In the genomic region with DNA sequence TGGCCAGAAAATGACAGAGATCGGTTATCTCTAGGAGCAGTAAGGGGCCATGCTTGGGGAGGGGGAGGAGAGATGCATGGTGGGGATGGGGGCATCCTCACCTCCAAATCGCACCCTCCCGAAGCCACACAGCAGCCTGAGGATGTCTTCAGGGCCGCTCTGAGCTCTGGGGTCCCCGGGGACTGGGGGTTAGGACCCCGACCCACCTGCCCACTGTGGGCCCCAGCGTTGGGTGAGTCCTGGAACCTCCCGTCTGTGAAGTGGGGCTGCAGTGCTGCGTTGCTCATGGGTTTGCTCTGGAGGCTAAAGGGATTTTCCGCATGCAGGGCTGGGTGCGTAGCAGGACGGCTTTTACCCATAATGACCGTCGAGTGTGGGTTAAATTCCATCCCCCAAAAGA, we compare ENCODE assay signal across 17 cellular contexts.
DNase-seq lines count a peak whose midpoint lies in the region; ATAC-seq and TF ChIP-seq lines count a peak whose summit lies in the region.
"Had no signal": no experiment of that assay in that cellular context is flagged by ENCODE, and none has a peak within 500 bp of the region (broad histone marks: within the 10 kb centered on the region; RNA-seq: fewer than 3 reads in every experiment).

No MANE protein-coding gene starts in this region.

- H3K4me3 Mint-ChIP-seq in neural crest cell = no peak overlapping the region
- no peak overlapping the region for H3K4me3 Mint-ChIP-seq in activated CD4-positive, alpha-beta T cell treated with anti-CD3 and anti-CD28 coated beads for 36 hours
- H3K4me3 Mint-ChIP-seq: CD4-positive, alpha-beta T cell; GM23338; H9 had no signal

- DNase-seq in cardiac septum (ENCODE audit: low spot score) (peak; percentile 31), Right ventricle myocardium inferior (ENCODE audit: missing footprints) (no peak), coronary artery (ENCODE audit: low spot score) (peak; percentile 26), neural crest cell (ENCODE audit: low read depth, low spot score) (no peak), C1 segment of cervical spinal cord (lab: John Stamatoyannopoulos, UW) (no peak), NAMALWA (ENCODE audit: low spot score) (no peak)
- no peak for DNase-seq in activated CD4-positive, alpha-beta T cell treated with anti-CD3 and anti-CD28 coated beads for 36 hours
- DNase-seq: ACHN; Calu3; CD4-positive, alpha-beta T cell; DMS 273 treated with DMSO at 0.1 percent for 48 hours; DMS79; H9; IMR-90 had no signal

- TF ChIP-seq CTCF in coronary artery (IDR thresholded peaks at IDR 0.05) (no peak), neural crest cell (conservative IDR thresholded peaks at IDR 0.05) (no peak)

- H3K27ac ChIP-seq in coronary artery = no peak overlapping the region
- H3K27ac ChIP-seq: BLaER1 treated with 17β-estradiol and CSF1 and Interleukin-3, amounts not matched to agents 10 nM and 100 nM had no signal

- ATAC-seq in Right ventricle myocardium inferior = no peak
- no peak for ATAC-seq in activated CD4-positive, alpha-beta T cell treated with anti-CD3 and anti-CD28 coated beads for 36 hours
- ATAC-seq: GM12878, GM23338 had no signal

- peak overlapping the region; percentile 84 for H3K27ac Mint-ChIP-seq in neural crest cell (ENCODE audit: unreplicated experiment)
- H3K27ac Mint-ChIP-seq in activated CD4-positive, alpha-beta T cell treated with anti-CD3 and anti-CD28 coated beads for 36 hours = no peak overlapping the region
- H3K27ac Mint-ChIP-seq: CD4-positive, alpha-beta T cell; GM23338 had no signal

- CTCF ChIA-PET in activated CD4-positive, alpha-beta T cell treated with anti-CD3 and anti-CD28 coated beads for 36 hours (lab: Charles Lee) = no interaction called here

- no peaks in the 10 kb centered on the region for H3K4me1 Mint-ChIP-seq in neural crest cell
- no peaks in the 10 kb centered on the region for H3K4me1 Mint-ChIP-seq in activated CD4-positive, alpha-beta T cell treated with anti-CD3 and anti-CD28 coated beads for 36 hours

- H3K9me3 Mint-ChIP-seq in neural crest cell = peaks cover 3% of the 10 kb centered on the region
- H3K9me3 Mint-ChIP-seq in activated CD4-positive, alpha-beta T cell treated with anti-CD3 and anti-CD28 coated beads for 36 hours (ENCODE audit: low read depth) = peaks cover 4% of the 10 kb centered on the region
- H3K9me3 Mint-ChIP-seq: CD4-positive, alpha-beta T cell had no signal

- POLR2A ChIA-PET in activated CD4-positive, alpha-beta T cell treated with anti-CD3 and anti-CD28 coated beads for 36 hours (lab: Charles Lee) = no interaction called here

- no peaks in the 10 kb centered on the region for H3K27me3 Mint-ChIP-seq in neural crest cell (ENCODE audit: low read depth)
- H3K27me3 Mint-ChIP-seq in activated CD4-positive, alpha-beta T cell treated with anti-CD3 and anti-CD28 coated beads for 36 hours = peaks cover 6% of the 10 kb centered on the region

- no peak overlapping the region for H3K4me3 ChIP-seq in coronary artery
- H3K4me3 ChIP-seq: BLaER1 treated with 17β-estradiol and CSF1 and Interleukin-3, amounts not matched to agents 10 nM and 100 nM; GM12878; GM23338 had no signal

- H3K36me3 Mint-ChIP-seq in neural crest cell (ENCODE audit: low read depth) = no peaks in the 10 kb centered on the region
- H3K36me3 Mint-ChIP-seq in activated CD4-positive, alpha-beta T cell treated with anti-CD3 and anti-CD28 coated beads for 36 hours (ENCODE audit: low read depth) = no peaks in the 10 kb centered on the region

- intact Hi-C loops in cardiac septum (cut with DNase I) (no loop called here), Right ventricle myocardium inferior (cut with DNase I) (no loop called here)
- intact Hi-C loops in activated CD4-positive, alpha-beta T cell treated with anti-CD3 and anti-CD28 coated beads for 36 hours (cut with DNase I, micrococcal nuclease) = no loop called here

Comparison
In these comparisons a context has a peak if more than half of its experiments do, and no peak if none do; other contexts are left out.
1. DNase-seq: peak in cardiac septum (single experiment) and coronary artery (single experiment); none in Right ventricle myocardium inferior (single experiment), neural crest cell (single experiment), C1 segment of cervical spinal cord (0 of 14), activated CD4-positive, alpha-beta T cell treated with anti-CD3 and anti-CD28 coated beads for 36 hours (single experiment) and NAMALWA (single experiment).